Comparison of ENCODE assay signal across 1 cellular context in the genomic region with DNA sequence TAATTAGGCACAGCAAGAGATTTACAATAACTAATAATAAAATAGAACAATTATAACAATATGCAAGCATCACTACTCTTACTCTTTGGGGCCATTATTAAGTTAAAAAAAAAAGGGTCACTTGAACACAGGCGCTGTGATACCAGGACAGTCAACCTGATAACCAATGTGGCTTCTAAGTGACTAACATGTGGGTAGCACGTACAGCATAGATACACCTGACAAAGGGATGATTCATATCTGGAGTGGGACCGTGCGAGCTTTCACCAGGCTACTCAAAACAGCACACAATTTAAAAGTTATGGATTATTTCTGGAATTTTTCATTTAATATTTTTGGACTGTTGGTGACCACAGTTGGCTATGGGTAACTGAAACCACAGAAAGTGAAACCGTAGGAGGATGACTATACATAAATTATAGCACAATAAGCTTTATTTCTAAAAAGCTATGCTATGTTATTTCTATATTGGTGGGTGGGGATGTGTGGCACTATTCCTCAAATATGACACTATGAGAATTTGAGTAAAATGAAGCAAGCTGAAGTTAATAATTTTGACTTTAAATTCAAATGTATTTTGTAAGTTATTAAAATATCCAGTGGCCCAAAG.
TF ChIP-seq lines count a peak whose summit lies in the region.

No MANE protein-coding gene starts in this region.

TF ChIP-seq in GM23338, 12 proteins besides CTCF, POLR2A, EP300 and RAD21 (continued from another document):
- TF ChIP-seq, protein P1, sequence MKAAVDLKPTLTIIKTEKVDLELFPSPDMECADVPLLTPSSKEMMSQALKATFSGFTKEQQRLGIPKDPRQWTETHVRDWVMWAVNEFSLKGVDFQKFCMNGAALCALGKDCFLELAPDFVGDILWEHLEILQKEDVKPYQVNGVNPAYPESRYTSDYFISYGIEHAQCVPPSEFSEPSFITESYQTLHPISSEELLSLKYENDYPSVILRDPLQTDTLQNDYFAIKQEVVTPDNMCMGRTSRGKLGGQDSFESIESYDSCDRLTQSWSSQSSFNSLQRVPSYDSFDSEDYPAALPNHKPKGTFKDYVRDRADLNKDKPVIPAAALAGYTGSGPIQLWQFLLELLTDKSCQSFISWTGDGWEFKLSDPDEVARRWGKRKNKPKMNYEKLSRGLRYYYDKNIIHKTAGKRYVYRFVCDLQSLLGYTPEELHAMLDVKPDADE (IDR thresholded peaks at IDR 0.05): no peak
- TF ChIP-seq POLR2AphosphoS5 (IDR thresholded peaks at IDR 0.05; ENCODE audit: low read depth) (no peak), ZNF114 (CRISPR knock-in tag; IDR thresholded peaks at IDR 0.05) (no peak), NANOG (IDR thresholded peaks at IDR 0.05; ENCODE audit: borderline replicate concordance) (no peak), JUNB (IDR thresholded peaks at IDR 0.05; ENCODE audit: unreplicated experiment) (no peak), EZH2 (IDR thresholded peaks at IDR 0.05; ENCODE audit: low read depth, unreplicated experiment) (no peak), STAT1 (IDR thresholded peaks at IDR 0.05; ENCODE audit: unreplicated experiment) (no peak)
- TF ChIP-seq, protein P2, sequence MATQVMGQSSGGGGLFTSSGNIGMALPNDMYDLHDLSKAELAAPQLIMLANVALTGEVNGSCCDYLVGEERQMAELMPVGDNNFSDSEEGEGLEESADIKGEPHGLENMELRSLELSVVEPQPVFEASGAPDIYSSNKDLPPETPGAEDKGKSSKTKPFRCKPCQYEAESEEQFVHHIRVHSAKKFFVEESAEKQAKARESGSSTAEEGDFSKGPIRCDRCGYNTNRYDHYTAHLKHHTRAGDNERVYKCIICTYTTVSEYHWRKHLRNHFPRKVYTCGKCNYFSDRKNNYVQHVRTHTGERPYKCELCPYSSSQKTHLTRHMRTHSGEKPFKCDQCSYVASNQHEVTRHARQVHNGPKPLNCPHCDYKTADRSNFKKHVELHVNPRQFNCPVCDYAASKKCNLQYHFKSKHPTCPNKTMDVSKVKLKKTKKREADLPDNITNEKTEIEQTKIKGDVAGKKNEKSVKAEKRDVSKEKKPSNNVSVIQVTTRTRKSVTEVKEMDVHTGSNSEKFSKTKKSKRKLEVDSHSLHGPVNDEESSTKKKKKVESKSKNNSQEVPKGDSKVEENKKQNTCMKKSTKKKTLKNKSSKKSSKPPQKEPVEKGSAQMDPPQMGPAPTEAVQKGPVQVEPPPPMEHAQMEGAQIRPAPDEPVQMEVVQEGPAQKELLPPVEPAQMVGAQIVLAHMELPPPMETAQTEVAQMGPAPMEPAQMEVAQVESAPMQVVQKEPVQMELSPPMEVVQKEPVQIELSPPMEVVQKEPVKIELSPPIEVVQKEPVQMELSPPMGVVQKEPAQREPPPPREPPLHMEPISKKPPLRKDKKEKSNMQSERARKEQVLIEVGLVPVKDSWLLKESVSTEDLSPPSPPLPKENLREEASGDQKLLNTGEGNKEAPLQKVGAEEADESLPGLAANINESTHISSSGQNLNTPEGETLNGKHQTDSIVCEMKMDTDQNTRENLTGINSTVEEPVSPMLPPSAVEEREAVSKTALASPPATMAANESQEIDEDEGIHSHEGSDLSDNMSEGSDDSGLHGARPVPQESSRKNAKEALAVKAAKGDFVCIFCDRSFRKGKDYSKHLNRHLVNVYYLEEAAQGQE (IDR thresholded peaks at IDR 0.05; ENCODE audit: unreplicated experiment): no peak
TF ChIP-seq in GM23338: peak in this region for 0.
